Comparison of ENCODE assay signal across 8 cellular contexts in genomic region chr1:236394016-236394481, GRCh38. TPM values are rescaled to one million over a fixed set of nuclear protein-coding genes. Genes with fewer than 3 reads are reported as not detected.
DNase-seq lines count a peak whose midpoint lies in the region; ATAC-seq and TF ChIP-seq lines count a peak whose summit lies in the region.

TSS of gene EDARADD (plus strand) at chr1:236394286. CDS start at chr1:236394445, 159 bp downstream.

- H3K27me3 ChIP-seq in Caco-2 (replicated peaks; ENCODE audit: control insufficient read depth, insufficient read depth, low read length) (no peaks in the 10 kb centered on the region), NT2/D1 (ENCODE audit: insufficient read depth, insufficient read length) (peaks cover 41% of the 10 kb centered on the region), duodenal mucosa (ENCODE audit: control insufficient read depth in 1 of 2, insufficient read depth in 2 of 2, low read length in 2 of 2) (peaks cover 11 to 15% of the 10 kb centered on the region in 2 donors), neuronal stem cell (ENCODE audit: control insufficient read depth in 3 of 3, insufficient read depth in 3 of 3, low read depth in 1 of 3, low read length in 3 of 3) (peaks cover 0 to 61% (median 17%) of the 10 kb centered on the region in 3 experiments), PC-9 (ENCODE audit: insufficient read depth, low read depth) (no peaks in the 10 kb centered on the region)

- no peak within 1 kb of the TSS for H2BK5ac ChIP-seq in neuronal stem cell (ENCODE audit: low read length)

- BruUV-seq in Caco-2 (replicated peaks; lab: Mats Ljungman, UMichigan) (no TSS peak), PC-9 (replicated peaks; lab: Mats Ljungman, UMichigan) (no TSS peak)

- no peaks in the 10 kb centered on the region for H3K79me1 ChIP-seq in neuronal stem cell (ENCODE audit: low read depth, low read length)

- H3K4me3 ChIP-seq in Caco-2 (ENCODE audit: low read depth, low read length) (peak within 1 kb of the TSS; percentile 82), NT2/D1 (ENCODE audit: insufficient read length, low read depth) (peak within 1 kb of the TSS; percentile 92), duodenal mucosa (ENCODE audit: low read depth in 1 of 2, low read length in 2 of 2) (peak within 1 kb of the TSS; percentile 76 to 77), neuronal stem cell (ENCODE audit: low read length in 2 of 2) (peak within 1 kb of the TSS; percentile 42 to 96), PC-9 (no peak within 1 kb of the TSS)

- no peaks in the 10 kb centered on the region for H3K9me3 Mint-ChIP-seq in Caco-2 (ENCODE audit: unreplicated experiment)

- H2AFZ ChIP-seq in neuronal stem cell (ENCODE audit: low read length) (peak within 1 kb of the TSS; percentile 96), PC-9 (no peak within 1 kb of the TSS)

- DNase-seq in Caco-2 (no peak), NT2/D1 (ENCODE audit: low read depth, low spot score) (no peak), neuronal stem cell (ENCODE audit: low spot score) (no peak), PC-9 (no peak), SIG-M5 treated with dmso at 0.1 percent for 504 hours (lab: John Stamatoyannopoulos, UW; ENCODE audit: unreplicated experiment) (no peak)
- DNase-seq in stimulated activated CD4-positive, alpha-beta T cell treated with anti-CD3 and anti-CD28 coated beads, Interleukin-1b, Interleukin-23, amount 100 ng/mL, for 48 hours = no peak

- peak within 1 kb of the TSS; percentile 16 for H3K27ac Mint-ChIP-seq in Caco-2 (ENCODE audit: unreplicated experiment)

- no peaks in the 10 kb centered on the region for H3K9me3 ChIP-seq in Caco-2
- no peaks in the 10 kb centered on the region for H3K9me3 ChIP-seq in NT2/D1 (ENCODE audit: insufficient read depth, low read length)
- no peaks in the 10 kb centered on the region for H3K9me3 ChIP-seq in duodenal mucosa (ENCODE audit: control insufficient read depth in 1 of 2, low read length in 2 of 2)
- no peaks in the 10 kb centered on the region for H3K9me3 ChIP-seq in neuronal stem cell (replicated peaks in 1 of 2; ENCODE audit: control insufficient read depth in 2 of 2, insufficient read depth in 1 of 2, low read depth in 1 of 2, low read length in 2 of 2)
- H3K9me3 ChIP-seq in PC-9 (ENCODE audit: insufficient read depth, low read depth) = no peaks in the 10 kb centered on the region

- no peak within 1 kb of the TSS for H3K4ac ChIP-seq in neuronal stem cell (ENCODE audit: low read length)

- no peak for TF ChIP-seq CTCF in Caco-2 (IDR thresholded peaks at IDR 0.05; ENCODE audit: insufficient read depth in 1 of 2, low read depth in 1 of 2, low read length in 1 of 2, severe bottlenecking in 1 of 2, unreplicated experiment in 1 of 2)
- no peak for TF ChIP-seq CTCF in PC-9 (conservative IDR thresholded peaks at IDR 0.05)

- CTCF ChIA-PET in Caco-2 (lab: Charles Lee) = interaction anchor here (0.5 kb wide), 1 partner anchor 66 kb away, joined by 3 read pairs; no protein-coding TSS in a partner anchor
- CTCF ChIA-PET in PC-9 (lab: Charles Lee) = no interaction called here

- no peaks in the 10 kb centered on the region for H3K79me2 ChIP-seq in PC-9 (ENCODE audit: low read depth)

- peak within 1 kb of the TSS; percentile 81 for H2BK12ac ChIP-seq in neuronal stem cell (ENCODE audit: low read length)

- H3K27ac ChIP-seq in duodenal mucosa (ENCODE audit: low read depth, low read length) (no peak within 1 kb of the TSS), neuronal stem cell (replicated peaks; ENCODE audit: low read length) (no peak within 1 kb of the TSS), PC-9 (no peak within 1 kb of the TSS)

- peaks cover 17% of the 10 kb centered on the region for H3K4me1 Mint-ChIP-seq in Caco-2 (ENCODE audit: low read depth, unreplicated experiment)

- H3K4me2 ChIP-seq in neuronal stem cell (ENCODE audit: insufficient read depth, low read length, poor library complexity, severe bottlenecking) (peak within 1 kb of the TSS; percentile 81), PC-9 (no peak within 1 kb of the TSS)

- H3K14ac ChIP-seq in neuronal stem cell (ENCODE audit: low read length) = no peak within 1 kb of the TSS

- WGBS in neuronal stem cell (ENCODE audit: extremely low coverage in 2 of 2, insufficient read length in 2 of 2, insufficient replicate concordance in 1 of 2), 2 donors = no CpG with 5 or more reads among the region's 7 CpGs

- peaks cover 27% of the 10 kb centered on the region for H3K4me1 ChIP-seq in Caco-2
- peaks cover 2% of the 10 kb centered on the region for H3K4me1 ChIP-seq in NT2/D1 (ENCODE audit: insufficient read depth, insufficient read length)
- peaks cover 4 to 9% of the 10 kb centered on the region in 2 donors for H3K4me1 ChIP-seq in duodenal mucosa (ENCODE audit: control insufficient read depth in 1 of 2, insufficient read depth in 2 of 2, low read length in 2 of 2)
- peaks cover 2% of the 10 kb centered on the region in 2 donors for H3K4me1 ChIP-seq in neuronal stem cell (ENCODE audit: control insufficient read depth in 2 of 2, insufficient read depth in 1 of 2, low read depth in 1 of 2, low read length in 2 of 2)
- H3K4me1 ChIP-seq in PC-9 (replicated peaks; ENCODE audit: insufficient read depth) = peaks cover 8% of the 10 kb centered on the region

- H4K8ac ChIP-seq in neuronal stem cell (ENCODE audit: low read depth, low read length) = no peak within 1 kb of the TSS

- no peak for ATAC-seq in GM18907 (IDR thresholded peaks at IDR 0.05; ENCODE audit: unreplicated experiment)

- H3K36me3 ChIP-seq in Caco-2 (ENCODE audit: control insufficient read depth, insufficient read depth, low read length) (no peaks in the 10 kb centered on the region), NT2/D1 (ENCODE audit: insufficient read depth, insufficient read length, low read length) (no peaks in the 10 kb centered on the region), duodenal mucosa (ENCODE audit: control insufficient read depth in 1 of 2, insufficient read depth in 2 of 2, low read length in 2 of 2) (no peaks in the 10 kb centered on the region), neuronal stem cell (replicated peaks in 1 of 2; ENCODE audit: control insufficient read depth in 2 of 2, insufficient read depth in 2 of 2, low read length in 2 of 2) (no peaks in the 10 kb centered on the region), PC-9 (ENCODE audit: low read depth) (no peaks in the 10 kb centered on the region)

- no peaks in the 10 kb centered on the region for H3K27me3 Mint-ChIP-seq in Caco-2 (ENCODE audit: insufficient read depth, unreplicated experiment)

- peak within 1 kb of the TSS; percentile 98 for H2BK15ac ChIP-seq in neuronal stem cell (ENCODE audit: low read length)

- H4K91ac ChIP-seq in neuronal stem cell (ENCODE audit: low read depth, low read length, poor library complexity) = no peak within 1 kb of the TSS

- H3K23ac ChIP-seq in neuronal stem cell (ENCODE audit: low read depth, low read length, poor library complexity) = peak within 1 kb of the TSS; percentile 90

- H3K18ac ChIP-seq in neuronal stem cell (ENCODE audit: low read length) = peak within 1 kb of the TSS; percentile 96

- POLR2A ChIA-PET in Caco-2 (lab: Charles Lee) (no interaction called here), PC-9 (lab: Charles Lee; ENCODE audit: unreplicated experiment) (no interaction called here)

- H2BK120ac ChIP-seq in neuronal stem cell (ENCODE audit: low read depth, low read length) = peak within 1 kb of the TSS; percentile 27

- peak within 1 kb of the TSS; percentile 85 for H3K4me3 Mint-ChIP-seq in Caco-2 (ENCODE audit: unreplicated experiment)

- H3F3A ChIP-seq in PC-9 (ENCODE audit: insufficient read depth, low read depth) = peaks cover 4% of the 10 kb centered on the region; the same call in 1 of the 2 replicates

- intact Hi-C loops in Caco-2 (cut with micrococcal nuclease; ENCODE audit: unreplicated experiment) (no loop called here), PC-9 (cut with micrococcal nuclease; ENCODE audit: unreplicated experiment) (no loop called here)

- H3K9ac ChIP-seq in NT2/D1 (ENCODE audit: insufficient read length, low read depth) = peak within 1 kb of the TSS; percentile 95
- H3K9ac ChIP-seq in duodenal mucosa (ENCODE audit: low read depth in 1 of 2, low read length in 2 of 2) = peak within 1 kb of the TSS; percentile 32 to 40
- peak within 1 kb of the TSS; percentile 92 for H3K9ac ChIP-seq in neuronal stem cell (ENCODE audit: low read depth, low read length, poor library complexity)

- H3K9me2 ChIP-seq in PC-9 (ENCODE audit: insufficient read depth) = no peaks in the 10 kb centered on the region

- peaks cover 11% of the 10 kb centered on the region for H3K36me3 Mint-ChIP-seq in Caco-2 (ENCODE audit: insufficient read depth, unreplicated experiment)

- no peak within 1 kb of the TSS for H2AK5ac ChIP-seq in neuronal stem cell (ENCODE audit: low read depth, low read length)

- no peaks in the 10 kb centered on the region for H4K20me1 ChIP-seq in PC-9 (ENCODE audit: insufficient read depth)

RNA-seq across cellular contexts. Expression of gene EDARADD, which starts in this region (rescaled TPM):
- total RNA-seq in Caco-2 (2022) = 14.4 and 15.6 TPM in 2 replicates
- 1.3 TPM for polyA plus RNA-seq in neuronal stem cell (2013, experiment 1 of 2)
- 1.5 TPM for polyA plus RNA-seq in neuronal stem cell (2013, experiment 2 of 2)
- total RNA-seq in PC-9 (2021) = not detected in 2 replicates

Comparison
In these comparisons a context has a peak if more than half of its experiments do, and no peak if none do; other contexts are left out.
1. RNA of gene EDARADD (total RNA-seq): 14.4 to 15.6 TPM in Caco-2; not detected in PC-9; every median in the first group is over 10 times any median in the second.
2. H3K9ac ChIP-seq: peak in every context shown above with its lines; median percentile 95 in NT2/D1; 92 in neuronal stem cell; 36 in duodenal mucosa.